14 cellular contexts compared by ENCODE assay signal in the genomic region with DNA sequence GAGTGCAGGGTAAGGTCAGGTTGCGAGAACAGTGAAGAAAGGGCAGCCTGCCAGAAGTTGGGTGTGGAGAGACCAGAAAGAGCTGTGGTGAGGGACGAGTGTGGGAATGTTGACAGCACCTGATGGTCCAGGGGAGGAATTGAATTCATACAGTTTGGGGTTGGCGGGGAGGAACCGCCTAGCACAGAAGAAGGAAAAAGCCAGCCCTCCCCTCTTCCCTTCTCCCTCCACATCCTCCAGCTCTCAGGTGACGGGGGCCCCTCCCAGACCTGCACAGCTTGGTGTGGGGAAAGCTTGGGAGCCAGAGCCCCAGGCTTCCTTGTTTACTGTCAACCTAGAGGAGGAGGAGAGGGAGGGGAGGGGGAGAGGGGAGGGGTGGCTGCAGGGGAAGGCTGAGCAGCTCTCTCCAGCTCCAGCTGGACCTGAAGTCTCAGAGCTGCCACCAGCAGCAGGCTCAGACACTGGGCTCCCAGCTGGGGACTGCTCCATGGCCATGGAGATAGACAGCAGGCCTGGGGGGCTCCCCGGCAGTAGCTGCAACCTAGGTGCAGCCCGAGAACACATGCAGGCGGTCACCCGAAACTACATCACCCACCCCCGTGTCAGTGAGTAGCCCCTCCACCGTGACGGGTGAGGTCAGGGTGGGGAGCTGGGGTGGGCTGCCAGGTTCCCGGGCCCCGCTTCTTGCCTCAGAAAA. TPM values are rescaled to one million over a fixed set of nuclear protein-coding genes. Genes with fewer than 3 reads are reported as not detected.
DNase-seq lines count a peak whose midpoint lies in the region; ATAC-seq, FAIRE-seq and TF ChIP-seq lines count a peak whose summit lies in the region.
"Had no signal": no experiment of that assay in that cellular context is flagged by ENCODE, and none has a peak within 500 bp of the region (broad histone marks: within the 10 kb centered on the region; RNA-seq: fewer than 3 reads in every experiment).

A gene (plus strand): TSS at position 433 of the 697 bp plus-strand sequence. CDS start 55 bp downstream, at position 488.

- in situ Hi-C loops in G401 (cut with HindIII; ENCODE audit: low sequenced_read_pairs) = no loop called here

- DNase-seq in activated CD8-positive, alpha-beta memory T cell treated with anti-CD3 and anti-CD28 coated beads for 24 hours = peak; percentile 45
- DNase-seq in activated CD8-positive, alpha-beta memory T cell treated with anti-CD3 and anti-CD28 coated beads, Interleukin-2, amount 50 U/mL, for 4 hours = no peak
- DNase-seq in NCI-H774 (lab: John Stamatoyannopoulos, UW) (peak; percentile 41), left lobe of liver (ENCODE audit: low spot score) (peak; percentile 24), ureter (ENCODE audit: low spot score) (peak; percentile 40), G401 (ENCODE audit: low spot score) (no peak), NCI-H1694 (lab: John Stamatoyannopoulos, UW) (no peak), H54 (ENCODE audit: insufficient read length, low spot score) (no peak)
- DNase-seq: activated B cell treated with CpG ODN at 0.5 μM for 24 hours, hippocampal formation, NCI-H1694 treated with DMSO at 0.1 percent for 48 hours, SK-N-SH had no signal

- TF ChIP-seq POLR2A in H54 (IDR thresholded peaks at IDR 0.05; ENCODE audit: low read depth, low read length) = no peak

- no peak for FAIRE-seq in H54 (lab: Jason Lieb, UNC)

- no peak for ATAC-seq in left lobe of liver
- ATAC-seq: mucosa of descending colon had no signal

RNA-seq across cellular contexts. Expression of the gene that starts here (rescaled TPM):
- not detected for total RNA-seq in left lobe of liver
- total RNA-seq in ureter = 2.4 TPM
- 1.1 TPM in 1 of 2 replicates, not detected in the other for total RNA-seq in G401 (2014; rRNA removed; shearing (Covaris generic))
- total RNA-seq: activated B cell treated with CpG ODN at 0.5 μM for 24 hours, bronchial epithelial cell, mucosa of descending colon had no signal

Comparison
In these comparisons a context has a peak if more than half of its experiments do, and no peak if none do; other contexts are left out.
1. DNase-seq: peak in activated CD8-positive, alpha-beta memory T cell treated with anti-CD3 and anti-CD28 coated beads for 24 hours (single experiment), NCI-H774 (single experiment) and ureter (single experiment); none in activated CD8-positive, alpha-beta memory T cell treated with anti-CD3 and anti-CD28 coated beads, Interleukin-2, amount 50 U/mL, for 4 hours (single experiment), G401 (single experiment), NCI-H1694 (single experiment) and H54 (single experiment).
2. Peak in DNase-seq in left lobe of liver; RNA of the gene not detected or under 1 TPM.